13 cellular contexts compared by ENCODE assay signal in the genomic region with DNA sequence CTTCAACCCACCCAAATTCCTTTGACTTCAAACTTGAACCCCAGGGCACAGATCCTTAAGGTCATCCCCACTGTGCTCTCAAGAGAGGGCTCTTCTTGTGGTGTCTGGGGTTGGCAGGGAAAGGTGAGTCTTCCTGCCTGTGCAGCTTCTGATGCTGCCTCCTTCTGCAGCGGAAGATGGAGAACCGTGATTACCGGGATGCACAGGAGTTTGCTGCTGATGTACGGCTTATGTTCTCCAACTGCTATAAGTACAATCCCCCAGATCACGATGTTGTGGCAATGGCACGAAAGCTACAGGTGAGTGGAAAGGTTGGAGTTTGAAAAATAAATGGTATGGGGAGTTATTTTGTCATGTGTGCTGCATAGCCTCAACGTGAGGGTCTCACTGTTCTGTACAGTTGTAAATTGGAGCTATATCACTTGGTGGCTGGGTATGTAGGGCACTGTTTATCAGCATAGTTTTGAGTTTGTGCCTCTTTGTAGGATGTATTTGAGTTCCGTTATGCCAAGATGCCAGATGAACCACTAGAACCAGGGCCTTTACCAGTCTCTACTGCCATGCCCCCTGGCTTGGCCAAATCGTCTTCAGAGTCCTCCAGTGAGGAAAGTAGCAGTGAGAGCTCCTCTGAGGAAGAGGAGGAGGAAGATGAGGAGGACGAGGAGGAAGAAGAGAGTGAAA. TPM values are rescaled to one million over a fixed set of nuclear protein-coding genes. Genes with fewer than 3 reads are reported as not detected.
DNase-seq lines count a peak whose midpoint lies in the region; ATAC-seq and TF ChIP-seq lines count a peak whose summit lies in the region.
"Had no signal": no experiment of that assay in that cellular context is flagged by ENCODE, and none has a peak within 500 bp of the region (broad histone marks: within the 10 kb centered on the region; RNA-seq: fewer than 3 reads in every experiment).

No MANE protein-coding gene starts in this region.

- ATAC-seq in effector memory CD8-positive, alpha-beta T cell (replicated peaks), result no peak
- no peak for ATAC-seq in HG02678 (IDR thresholded peaks at IDR 0.05; ENCODE audit: unreplicated experiment)
- ATAC-seq: mucosa of descending colon had no signal

- H3K36me3 Mint-ChIP-seq in activated CD4-positive, alpha-beta T cell treated with anti-CD3 and anti-CD28 coated beads, Interleukin-2, amount 10 ng/mL, durations not matched to agents 7 days and 5 days (ENCODE audit: low read depth), result peaks cover 92% of the 10 kb centered on the region
- H3K36me3 Mint-ChIP-seq in effector memory CD8-positive, alpha-beta T cell (ENCODE audit: insufficient read depth), result peaks cover 100% of the 10 kb centered on the region

- H3K9me3 ChIP-seq in SK-N-MC (ENCODE audit: low read depth, low read length), result no peaks in the 10 kb centered on the region
- no peaks in the 10 kb centered on the region for H3K9me3 ChIP-seq in spleen
- H3K9me3 ChIP-seq: ascending aorta, mucosa of descending colon had no signal

- H3K9me3 Mint-ChIP-seq in activated CD4-positive, alpha-beta T cell treated with anti-CD3 and anti-CD28 coated beads, Interleukin-2, amount 10 ng/mL, durations not matched to agents 7 days and 5 days, result no peaks in the 10 kb centered on the region
- no peaks in the 10 kb centered on the region for H3K9me3 Mint-ChIP-seq in effector memory CD8-positive, alpha-beta T cell

- peak overlapping the region; percentile 17 for H3K4me3 Mint-ChIP-seq in activated CD4-positive, alpha-beta T cell treated with anti-CD3 and anti-CD28 coated beads, Interleukin-2, amount 10 ng/mL, durations not matched to agents 7 days and 5 days
- H3K4me3 Mint-ChIP-seq in effector memory CD8-positive, alpha-beta T cell, result peak overlapping the region; percentile 13 to 41

- peaks cover 40 to 91% (median 66%) of the 10 kb centered on the region in 6 donors for H3K4me1 ChIP-seq in spleen

- H3K27me3 Mint-ChIP-seq in activated CD4-positive, alpha-beta T cell treated with anti-CD3 and anti-CD28 coated beads, Interleukin-2, amount 10 ng/mL, durations not matched to agents 7 days and 5 days, result no peaks in the 10 kb centered on the region
- H3K27me3 Mint-ChIP-seq in effector memory CD8-positive, alpha-beta T cell, result no peaks in the 10 kb centered on the region

- intact Hi-C loops in spleen (cut with DNase I; ENCODE audit: low total_unique reads), result no loop called here

- no peak for TF ChIP-seq CTCF in spleen (IDR thresholded peaks at IDR 0.05 in 8 of 11, conservative IDR thresholded peaks at IDR 0.05 in 3 of 11)

- H3K27ac ChIP-seq in SK-N-MC, result peak overlapping the region; percentile 51; the same call in 1 of the 2 replicates
- peak overlapping the region in 5 of 8 donors; percentile 2 to 49 (median 19) for H3K27ac ChIP-seq in spleen

- H3K36me3 ChIP-seq in SK-N-MC (ENCODE audit: insufficient read depth, low read length) (peaks cover 100% of the 10 kb centered on the region), spleen (peaks cover 23 to 100% (median 84%) of the 10 kb centered on the region in 6 donors)

- POLR2A ChIA-PET in activated CD4-positive, alpha-beta T cell treated with anti-CD3 and anti-CD28 coated beads, Interleukin-2, amount 10 ng/mL, durations not matched to agents 7 days and 5 days (lab: Charles Lee), result no interaction called here

- no peak overlapping the region for H3K9ac ChIP-seq in SK-N-MC (ENCODE audit: insufficient read length)

- H3K4me1 Mint-ChIP-seq in activated CD4-positive, alpha-beta T cell treated with anti-CD3 and anti-CD28 coated beads, Interleukin-2, amount 10 ng/mL, durations not matched to agents 7 days and 5 days, result peaks cover 51% of the 10 kb centered on the region
- H3K4me1 Mint-ChIP-seq in effector memory CD8-positive, alpha-beta T cell (ENCODE audit: low read depth in 2 of 2), result peaks cover 52 to 66% of the 10 kb centered on the region in 2 donors

- WGBS in spleen, 5 donors, result 69 to 81% (median 74%) methylated on average over 10 of the region's 10 CpGs

- TF ChIP-seq POLR2A in spleen (IDR thresholded peaks at IDR 0.05), result no peak

- H3K4me3 ChIP-seq in SK-N-MC (no peak overlapping the region), spleen (peak overlapping the region in 1 of 8 donors; percentile 98)
- H3K4me3 ChIP-seq: mucosa of descending colon had no signal

- no peak for DNase-seq in activated CD4-positive, alpha-beta T cell treated with anti-CD3 and anti-CD28 coated beads, Interleukin-2, amount 10 ng/mL, durations not matched to agents 7 days and 5 days
- no peak for DNase-seq in activated CD4-positive, alpha-beta T cell treated with anti-CD3 and anti-CD28 coated beads, Interleukin-2, amount 50 U/mL, for 48 hours
- DNase-seq in SK-N-MC (ENCODE audit: low read depth, low spot score), result no peak
- no peak for DNase-seq in effector memory CD8-positive, alpha-beta T cell
- DNase-seq in spleen, result no peak
- DNase-seq in hypothalamus (lab: John Stamatoyannopoulos, UW), result no peak
- no peak for DNase-seq in epidermal melanocyte (ENCODE audit: insufficient read length, low spot score)
- DNase-seq: erythroblast, GOT3, mucosa of descending colon, RPMI8226 had no signal

- no peaks in the 10 kb centered on the region for H3K27me3 ChIP-seq in spleen (replicated peaks in 1 of 7)
- H3K27me3 ChIP-seq: ascending aorta had no signal

- H3K27ac Mint-ChIP-seq in activated CD4-positive, alpha-beta T cell treated with anti-CD3 and anti-CD28 coated beads, Interleukin-2, amount 10 ng/mL, durations not matched to agents 7 days and 5 days, result peak overlapping the region; percentile 17
- peak overlapping the region; percentile 59 to 98 for H3K27ac Mint-ChIP-seq in effector memory CD8-positive, alpha-beta T cell

- CTCF ChIA-PET in activated CD4-positive, alpha-beta T cell treated with anti-CD3 and anti-CD28 coated beads, Interleukin-2, amount 10 ng/mL, durations not matched to agents 7 days and 5 days (lab: Charles Lee), result interaction anchor here (0.9 to 1.6 kb wide), 2 partner anchors 135 to 139 kb away, joined by 3 to 4 read pairs; partner anchors contain the start of gene TAP2

RNA-seq across cellular contexts. Expression of gene BRD2, which starts 9.0 kb away (rescaled TPM):
- total RNA-seq in activated CD4-positive, alpha-beta T cell treated with anti-CD3 and anti-CD28 coated beads, Interleukin-2, amount 10 ng/mL, durations not matched to agents 7 days and 5 days, result 100 to 1,000 TPM; 334 to 383 TPM
- 100 to 1,000 TPM; 169 to 277 (median 234) TPM for total RNA-seq in spleen
- 100 to 1,000 TPM in 2 of 3 donors, 10 to 100 TPM in 1; 80.5 to 127 (median 103) TPM for polyA plus RNA-seq in spleen

RNA-seq across cellular contexts. Expression of gene HLA-DMA, which starts 24.5 kb away (rescaled TPM):
- 10 to 100 TPM; 24.0 to 26.8 TPM for total RNA-seq in activated CD4-positive, alpha-beta T cell treated with anti-CD3 and anti-CD28 coated beads, Interleukin-2, amount 10 ng/mL, durations not matched to agents 7 days and 5 days
- total RNA-seq in spleen, result 100 to 1,000 TPM; 141 to 218 (median 173) TPM
- polyA plus RNA-seq in spleen, result 100 to 1,000 TPM; 235 to 423 (median 270) TPM

RNA-seq across cellular contexts. Expression of gene HLA-DOA, which starts 32.0 kb away (rescaled TPM):
- 1 to 10 TPM; 1.5 to 1.6 TPM for total RNA-seq in activated CD4-positive, alpha-beta T cell treated with anti-CD3 and anti-CD28 coated beads, Interleukin-2, amount 10 ng/mL, durations not matched to agents 7 days and 5 days
- 10 to 100 TPM; 30.8 to 89.5 (median 68.6) TPM for total RNA-seq in spleen
- polyA plus RNA-seq in spleen, result 10 to 100 TPM; 36.9 to 48.7 (median 40.0) TPM

RNA-seq across cellular contexts. Expression of gene HLA-DMB, which starts 36.6 kb away (rescaled TPM):
- 1 to 10 TPM; 8.1 to 8.5 TPM for total RNA-seq in activated CD4-positive, alpha-beta T cell treated with anti-CD3 and anti-CD28 coated beads, Interleukin-2, amount 10 ng/mL, durations not matched to agents 7 days and 5 days
- total RNA-seq in spleen, result 100 to 1,000 TPM; 124 to 178 (median 144) TPM
- 100 to 1,000 TPM; 158 to 226 (median 209) TPM for polyA plus RNA-seq in spleen

Comparison
In these comparisons a context has a peak if more than half of its experiments do, and no peak if none do; other contexts are left out.
1. RNA of gene HLA-DMA, which starts 24.5 kb away (total RNA-seq): 141 to 218 TPM in spleen; 24.0 to 26.8 TPM in activated CD4-positive, alpha-beta T cell treated with anti-CD3 and anti-CD28 coated beads, Interleukin-2, amount 10 ng/mL, durations not matched to agents 7 days and 5 days; every median in the first group is over 4 times any median in the second.
2. RNA of gene HLA-DOA, which starts 32.0 kb away (total RNA-seq): 30.8 to 89.5 TPM in spleen; 1.5 to 1.6 TPM in activated CD4-positive, alpha-beta T cell treated with anti-CD3 and anti-CD28 coated beads, Interleukin-2, amount 10 ng/mL, durations not matched to agents 7 days and 5 days; every median in the first group is over 10 times any median in the second.